In the genomic region with DNA sequence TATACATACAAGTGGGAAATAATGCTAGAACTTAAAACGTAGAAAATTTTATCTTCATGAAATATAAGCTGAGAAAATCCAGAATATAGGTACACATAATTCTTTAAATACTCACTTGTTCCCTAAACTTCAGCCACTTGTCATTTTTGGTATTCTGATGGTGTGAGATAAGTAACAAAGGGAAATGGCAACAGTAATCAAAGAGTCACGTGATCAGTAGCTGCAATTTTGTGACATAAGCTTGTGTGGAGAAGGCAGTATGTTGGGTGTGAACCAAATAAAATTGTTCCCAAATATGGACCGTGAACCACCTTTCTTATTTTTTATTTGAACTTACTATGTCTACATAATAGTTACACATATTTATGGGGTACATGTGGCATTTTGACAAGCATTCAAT, we compare ENCODE assay signal across 7 cellular contexts.
"Had no signal": no experiment of that assay in that cellular context is flagged by ENCODE, and none has a peak within 500 bp of the region (broad histone marks: within the 10 kb centered on the region; RNA-seq: fewer than 3 reads in every experiment).

No MANE protein-coding gene starts in this region.

- FAIRE-seq: G401.6, GM12891, GM12892, GM18507, GM19239 had no signal

- DNase-seq: GDM1, GF-D8 had no signal
